Comparison of ENCODE assay signal across 1 cellular context in genomic region chr5:127030259-127031146, GRCh38.
TF ChIP-seq lines count a peak whose summit lies in the region.

Gene MARCHF3 (minus strand): TSS chr5:127030558. CDS start chr5:126918171, 112,387 bp downstream.

TF ChIP-seq in HepG2, 621 proteins besides CTCF, POLR2A, EP300 and RAD21 (continued from another document and continues in another):
- no peak for TF ChIP-seq DZIP1 (CRISPR knock-in tag; IDR thresholded peaks at IDR 0.05)
- TF ChIP-seq ZNF788 (CRISPR knock-in tag; IDR thresholded peaks at IDR 0.05; ENCODE audit: borderline replicate concordance), result peak; percentile 82; the same call in 1 of the 2 replicates
- TF ChIP-seq NR2C2 (CRISPR knock-in tag; IDR thresholded peaks at IDR 0.05; ENCODE audit: borderline replicate concordance), result 0 out of 2 replicates have a peak, but pooled peaks have one; percentile 35
- TF ChIP-seq MATR3 (CRISPR knock-in tag; IDR thresholded peaks at IDR 0.05), result no peak
- TF ChIP-seq ZFP90 (CRISPR knock-in tag; IDR thresholded peaks at IDR 0.05; ENCODE audit: borderline replicate concordance), result peak; percentile 61; the same call in 1 of the 2 replicates
- no peak for TF ChIP-seq ZNF570 (CRISPR knock-in tag; IDR thresholded peaks at IDR 0.05; ENCODE audit: borderline replicate concordance)
- TF ChIP-seq SOX13 (IDR thresholded peaks at IDR 0.05), result no peak
- TF ChIP-seq SOX13 (CRISPR knock-in tag; conservative IDR thresholded peaks at IDR 0.05 in 1 of 2, IDR thresholded peaks at IDR 0.05 in 1 of 2), result 0 out of 4 replicates have a peak, but pooled peaks of 1 of the 2 experiments have one; percentile 4
- TF ChIP-seq ZC3H13 (CRISPR knock-in tag; IDR thresholded peaks at IDR 0.05), result peak; percentile 67; the same call in 1 of the 2 replicates
- TF ChIP-seq, protein P1, sequence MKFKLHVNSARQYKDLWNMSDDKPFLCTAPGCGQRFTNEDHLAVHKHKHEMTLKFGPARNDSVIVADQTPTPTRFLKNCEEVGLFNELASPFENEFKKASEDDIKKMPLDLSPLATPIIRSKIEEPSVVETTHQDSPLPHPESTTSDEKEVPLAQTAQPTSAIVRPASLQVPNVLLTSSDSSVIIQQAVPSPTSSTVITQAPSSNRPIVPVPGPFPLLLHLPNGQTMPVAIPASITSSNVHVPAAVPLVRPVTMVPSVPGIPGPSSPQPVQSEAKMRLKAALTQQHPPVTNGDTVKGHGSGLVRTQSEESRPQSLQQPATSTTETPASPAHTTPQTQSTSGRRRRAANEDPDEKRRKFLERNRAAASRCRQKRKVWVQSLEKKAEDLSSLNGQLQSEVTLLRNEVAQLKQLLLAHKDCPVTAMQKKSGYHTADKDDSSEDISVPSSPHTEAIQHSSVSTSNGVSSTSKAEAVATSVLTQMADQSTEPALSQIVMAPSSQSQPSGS (CRISPR knock-in tag; IDR thresholded peaks at IDR 0.05), result peak; percentile 26; the same call in 1 of the 2 replicates
- TF ChIP-seq TGIF2 (CRISPR knock-in tag; IDR thresholded peaks at IDR 0.05), result peak; percentile 67
- TF ChIP-seq MIER3 (CRISPR knock-in tag; IDR thresholded peaks at IDR 0.05; ENCODE audit: borderline replicate concordance), result peak; percentile 70; the same call in 1 of the 2 replicates
- TF ChIP-seq NFE2 (CRISPR knock-in tag; IDR thresholded peaks at IDR 0.05), result no peak
- TF ChIP-seq ZNF44 (CRISPR knock-in tag; IDR thresholded peaks at IDR 0.05), result peak; percentile 7; the same call in 1 of the 2 replicates
- TF ChIP-seq JUN (CRISPR knock-in tag; IDR thresholded peaks at IDR 0.05), result 0 out of 2 replicates have a peak, but pooled peaks have one; percentile 10
- no peak for TF ChIP-seq MAZ (IDR thresholded peaks at IDR 0.05; ENCODE audit: borderline replicate concordance, low read depth, low read length)
- TF ChIP-seq MAZ (CRISPR knock-in tag; IDR thresholded peaks at IDR 0.05; ENCODE audit: low read depth), result peak; percentile 92
- TF ChIP-seq ZNF142 (CRISPR knock-in tag; IDR thresholded peaks at IDR 0.05), result no peak; the same call in 1 of the 2 replicates
- TF ChIP-seq, protein P2, sequence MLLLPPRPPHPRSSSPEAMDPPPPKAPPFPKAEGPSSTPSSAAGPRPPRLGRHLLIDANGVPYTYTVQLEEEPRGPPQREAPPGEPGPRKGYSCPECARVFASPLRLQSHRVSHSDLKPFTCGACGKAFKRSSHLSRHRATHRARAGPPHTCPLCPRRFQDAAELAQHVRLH (CRISPR knock-in tag; IDR thresholded peaks at IDR 0.05; ENCODE audit: borderline replicate concordance, low read depth), result no peak
- TF ChIP-seq, protein P3, sequence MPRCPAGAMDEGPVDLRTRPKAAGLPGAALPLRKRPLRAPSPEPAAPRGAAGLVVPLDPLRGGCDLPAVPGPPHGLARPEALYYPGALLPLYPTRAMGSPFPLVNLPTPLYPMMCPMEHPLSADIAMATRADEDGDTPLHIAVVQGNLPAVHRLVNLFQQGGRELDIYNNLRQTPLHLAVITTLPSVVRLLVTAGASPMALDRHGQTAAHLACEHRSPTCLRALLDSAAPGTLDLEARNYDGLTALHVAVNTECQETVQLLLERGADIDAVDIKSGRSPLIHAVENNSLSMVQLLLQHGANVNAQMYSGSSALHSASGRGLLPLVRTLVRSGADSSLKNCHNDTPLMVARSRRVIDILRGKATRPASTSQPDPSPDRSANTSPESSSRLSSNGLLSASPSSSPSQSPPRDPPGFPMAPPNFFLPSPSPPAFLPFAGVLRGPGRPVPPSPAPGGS (CRISPR knock-in tag; IDR thresholded peaks at IDR 0.05), result peak; percentile 72
- peak; percentile 90 for TF ChIP-seq ZNF761 (CRISPR knock-in tag; conservative IDR thresholded peaks at IDR 0.05)
- TF ChIP-seq TBX3 (IDR thresholded peaks at IDR 0.05; ENCODE audit: borderline replicate concordance), result no peak; the same call in 1 of the 2 replicates
- TF ChIP-seq, protein P4, sequence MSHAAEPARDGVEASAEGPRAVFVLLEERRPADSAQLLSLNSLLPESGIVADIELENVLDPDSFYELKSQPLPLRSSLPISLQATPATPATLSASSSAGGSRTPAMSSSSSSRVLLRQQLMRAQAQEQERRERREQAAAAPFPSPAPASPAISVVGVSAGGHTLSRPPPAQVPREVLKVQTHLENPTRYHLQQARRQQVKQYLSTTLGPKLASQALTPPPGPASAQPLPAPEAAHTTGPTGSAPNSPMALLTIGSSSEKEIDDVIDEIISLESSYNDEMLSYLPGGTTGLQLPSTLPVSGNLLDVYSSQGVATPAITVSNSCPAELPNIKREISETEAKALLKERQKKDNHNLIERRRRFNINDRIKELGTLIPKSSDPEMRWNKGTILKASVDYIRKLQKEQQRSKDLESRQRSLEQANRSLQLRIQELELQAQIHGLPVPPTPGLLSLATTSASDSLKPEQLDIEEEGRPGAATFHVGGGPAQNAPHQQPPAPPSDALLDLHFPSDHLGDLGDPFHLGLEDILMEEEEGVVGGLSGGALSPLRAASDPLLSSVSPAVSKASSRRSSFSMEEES (CRISPR knock-in tag; IDR thresholded peaks at IDR 0.05), result no peak
- TF ChIP-seq SNAI1 (CRISPR knock-in tag; IDR thresholded peaks at IDR 0.05; ENCODE audit: borderline replicate concordance), result no peak
- TF ChIP-seq SOX5 (CRISPR knock-in tag; IDR thresholded peaks at IDR 0.05; ENCODE audit: borderline replicate concordance), result peak; percentile 4; the same call in 1 of the 2 replicates
- no peak; the same call in none of the 2 replicates for TF ChIP-seq PHF20 (CRISPR knock-in tag; IDR thresholded peaks at IDR 0.05)
- no peak; the same call in 1 of the 2 replicates for TF ChIP-seq ZNF460 (CRISPR knock-in tag; IDR thresholded peaks at IDR 0.05; ENCODE audit: borderline replicate concordance)
- no peak for TF ChIP-seq STAG1 (CRISPR knock-in tag; IDR thresholded peaks at IDR 0.05)
- TF ChIP-seq, protein P5, sequence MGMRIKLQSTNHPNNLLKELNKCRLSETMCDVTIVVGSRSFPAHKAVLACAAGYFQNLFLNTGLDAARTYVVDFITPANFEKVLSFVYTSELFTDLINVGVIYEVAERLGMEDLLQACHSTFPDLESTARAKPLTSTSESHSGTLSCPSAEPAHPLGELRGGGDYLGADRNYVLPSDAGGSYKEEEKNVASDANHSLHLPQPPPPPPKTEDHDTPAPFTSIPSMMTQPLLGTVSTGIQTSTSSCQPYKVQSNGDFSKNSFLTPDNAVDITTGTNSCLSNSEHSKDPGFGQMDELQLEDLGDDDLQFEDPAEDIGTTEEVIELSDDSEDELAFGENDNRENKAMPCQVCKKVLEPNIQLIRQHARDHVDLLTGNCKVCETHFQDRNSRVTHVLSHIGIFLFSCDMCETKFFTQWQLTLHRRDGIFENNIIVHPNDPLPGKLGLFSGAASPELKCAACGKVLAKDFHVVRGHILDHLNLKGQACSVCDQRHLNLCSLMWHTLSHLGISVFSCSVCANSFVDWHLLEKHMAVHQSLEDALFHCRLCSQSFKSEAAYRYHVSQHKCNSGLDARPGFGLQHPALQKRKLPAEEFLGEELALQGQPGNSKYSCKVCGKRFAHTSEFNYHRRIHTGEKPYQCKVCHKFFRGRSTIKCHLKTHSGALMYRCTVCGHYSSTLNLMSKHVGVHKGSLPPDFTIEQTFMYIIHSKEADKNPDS (CRISPR knock-in tag; IDR thresholded peaks at IDR 0.05), result no peak
- TF ChIP-seq ISL2 (CRISPR knock-in tag; IDR thresholded peaks at IDR 0.05), result peak; percentile 39; the same call in 1 of the 2 replicates
- TF ChIP-seq, protein P6, sequence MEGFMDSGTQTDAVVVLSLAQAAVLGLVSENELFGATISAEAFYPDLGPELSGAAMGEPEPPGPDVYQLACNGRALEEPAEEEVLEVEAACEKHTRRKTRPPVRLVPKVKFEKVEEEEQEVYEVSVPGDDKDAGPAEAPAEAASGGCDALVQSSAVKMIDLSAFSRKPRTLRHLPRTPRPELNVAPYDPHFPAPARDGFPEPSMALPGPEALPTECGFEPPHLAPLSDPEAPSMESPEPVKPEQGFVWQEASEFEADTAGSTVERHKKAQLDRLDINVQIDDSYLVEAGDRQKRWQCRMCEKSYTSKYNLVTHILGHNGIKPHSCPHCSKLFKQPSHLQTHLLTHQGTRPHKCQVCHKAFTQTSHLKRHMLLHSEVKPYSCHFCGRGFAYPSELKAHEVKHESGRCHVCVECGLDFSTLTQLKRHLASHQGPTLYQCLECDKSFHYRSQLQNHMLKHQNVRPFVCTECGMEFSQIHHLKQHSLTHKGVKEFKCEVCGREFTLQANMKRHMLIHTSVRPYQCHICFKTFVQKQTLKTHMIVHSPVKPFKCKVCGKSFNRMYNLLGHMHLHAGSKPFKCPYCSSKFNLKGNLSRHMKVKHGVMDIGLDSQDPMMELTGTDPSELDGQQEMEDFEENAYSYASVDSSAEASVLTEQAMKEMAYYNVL (CRISPR knock-in tag; IDR thresholded peaks at IDR 0.05; ENCODE audit: borderline replicate concordance), result no peak
- TF ChIP-seq KDM5B (CRISPR knock-in tag; IDR thresholded peaks at IDR 0.05; ENCODE audit: borderline replicate concordance), result peak; percentile 70
- peak; percentile 15; the same call in 1 of the 2 replicates for TF ChIP-seq RARA (CRISPR knock-in tag; IDR thresholded peaks at IDR 0.05)
- peak; percentile 7; the same call in 1 of the 2 replicates for TF ChIP-seq ZNF230 (CRISPR knock-in tag; IDR thresholded peaks at IDR 0.05)
- TF ChIP-seq HCFC1 (IDR thresholded peaks at IDR 0.05; ENCODE audit: low read depth, low read length), result no peak
- TF ChIP-seq FOSL2 (CRISPR knock-in tag; IDR thresholded peaks at IDR 0.05), result no peak; the same call in 1 of the 2 replicates
- no peak for TF ChIP-seq RFXANK (CRISPR knock-in tag; IDR thresholded peaks at IDR 0.05)
- TF ChIP-seq NR2F6 (IDR thresholded peaks at IDR 0.05), result no peak
- TF ChIP-seq NR2F6 (CRISPR knock-in tag; IDR thresholded peaks at IDR 0.05), result peak; percentile 32; the same call in 1 of the 2 replicates
- no peak for TF ChIP-seq ZNF24 (IDR thresholded peaks at IDR 0.05)
- TF ChIP-seq, protein P7, sequence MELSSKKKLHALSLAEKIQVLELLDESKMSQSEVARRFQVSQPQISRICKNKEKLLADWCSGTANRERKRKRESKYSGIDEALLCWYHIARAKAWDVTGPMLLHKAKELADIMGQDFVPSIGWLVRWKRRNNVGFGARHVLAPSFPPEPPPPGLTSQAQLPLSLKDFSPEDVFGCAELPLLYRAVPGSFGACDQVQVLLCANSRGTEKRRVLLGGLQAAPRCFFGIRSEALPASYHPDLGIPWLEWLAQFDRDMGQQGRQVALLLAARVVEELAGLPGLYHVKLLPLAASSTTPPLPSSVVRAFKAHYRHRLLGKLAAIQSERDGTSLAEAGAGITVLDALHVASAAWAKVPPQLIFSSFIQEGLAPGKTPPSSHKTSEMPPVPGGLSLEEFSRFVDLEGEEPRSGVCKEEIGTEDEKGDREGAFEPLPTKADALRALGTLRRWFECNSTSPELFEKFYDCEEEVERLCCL (CRISPR knock-in tag; IDR thresholded peaks at IDR 0.05; ENCODE audit: borderline replicate concordance), result no peak
- TF ChIP-seq, protein P8, sequence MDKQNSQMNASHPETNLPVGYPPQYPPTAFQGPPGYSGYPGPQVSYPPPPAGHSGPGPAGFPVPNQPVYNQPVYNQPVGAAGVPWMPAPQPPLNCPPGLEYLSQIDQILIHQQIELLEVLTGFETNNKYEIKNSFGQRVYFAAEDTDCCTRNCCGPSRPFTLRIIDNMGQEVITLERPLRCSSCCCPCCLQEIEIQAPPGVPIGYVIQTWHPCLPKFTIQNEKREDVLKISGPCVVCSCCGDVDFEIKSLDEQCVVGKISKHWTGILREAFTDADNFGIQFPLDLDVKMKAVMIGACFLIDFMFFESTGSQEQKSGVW (CRISPR knock-in tag; IDR thresholded peaks at IDR 0.05; ENCODE audit: borderline replicate concordance), result 0 out of 2 replicates have a peak, but pooled peaks have one; percentile 1
